In genomic region chr22:20156611-20157415, GRCh38 we compare ENCODE assay signal across 8 cellular contexts. TPM values are rescaled to one million over a fixed set of nuclear protein-coding genes. Genes with fewer than 3 reads are reported as not detected.
A peak's percentile ranks its signal among the peaks of the same experiment; 100 is the strongest.
DNase-seq lines count a peak whose midpoint lies in the region; TF ChIP-seq lines count a peak whose summit lies in the region.

No MANE protein-coding gene starts in this region.

- no peaks in the 10 kb centered on the region for H4K20me1 ChIP-seq in H9 (ENCODE audit: control insufficient read depth, insufficient read depth, insufficient read length)

- H3K79me1 ChIP-seq in H9 (ENCODE audit: insufficient read depth, low read depth, low read length, poor library complexity, severe bottlenecking) = no peaks in the 10 kb centered on the region

- no peak overlapping the region for H4K8ac ChIP-seq in H9 (replicated peaks; ENCODE audit: insufficient read length, low read depth, low read length)

- no peak overlapping the region for H4K5ac ChIP-seq in H9 (ENCODE audit: insufficient read length, low read depth, low read length)

- peaks cover 5% of the 10 kb centered on the region for H3K23me2 ChIP-seq in H9 (ENCODE audit: insufficient read length, low read depth, low read length, poor library complexity, severe bottlenecking)

- H2BK120ac ChIP-seq in H9 (ENCODE audit: low read depth, low read length, poor library complexity, severe bottlenecking) = no peak overlapping the region

- no peaks in the 10 kb centered on the region for H3K27me3 ChIP-seq in BE2C
- H3K27me3 ChIP-seq in H9 (ENCODE audit: insufficient read depth, low read length) = no peaks in the 10 kb centered on the region

- no peak overlapping the region for H2BK5ac ChIP-seq in H9 (ENCODE audit: insufficient read length, low read length)

- peaks cover 6 to 14% of the 10 kb centered on the region in 2 experiments for H3K4me1 Mint-ChIP-seq in H9

- no peak overlapping the region for H2BK20ac ChIP-seq in H9 (ENCODE audit: low read depth, low read length, poor library complexity, severe bottlenecking)

- no peak overlapping the region for H3K56ac ChIP-seq in H9 (ENCODE audit: insufficient read length, low read depth, low read length)

- H3K9me3 ChIP-seq in BE2C (no peaks in the 10 kb centered on the region), H9 (ENCODE audit: control insufficient read depth, low read depth, low read length) (no peaks in the 10 kb centered on the region)

- no peak overlapping the region for H2AK5ac ChIP-seq in H9 (ENCODE audit: insufficient read length, low read length)

- no peak overlapping the region for H2BK12ac ChIP-seq in H9 (ENCODE audit: insufficient read length, low read depth, low read length)

- no peak overlapping the region for H3K4ac ChIP-seq in H9 (ENCODE audit: low read depth, low read length)

- H3K23ac ChIP-seq in H9 (ENCODE audit: insufficient read length, low read depth, low read length) = no peak overlapping the region

- H3K9me3 Mint-ChIP-seq in H9 = no peaks in the 10 kb centered on the region

- H4K91ac ChIP-seq in H9 (ENCODE audit: insufficient read length, low read depth, low read length) = no peak overlapping the region

- no peak overlapping the region for H3K4me3 ChIP-seq in BE2C (ENCODE audit: low read depth, low read length)

- H2AFZ ChIP-seq in H9 (ENCODE audit: low read length) = no peak overlapping the region

- no peak overlapping the region for H3K14ac ChIP-seq in H9 (ENCODE audit: insufficient read depth, low read length)

- H3K36me3 ChIP-seq in BE2C = no peaks in the 10 kb centered on the region; the same call in 1 of the 2 replicates

- no peak overlapping the region for H2BK15ac ChIP-seq in H9 (ENCODE audit: low read depth, low read length)

- no CpG with 5 or more reads among the region's 16 CpGs for WGBS in H9 (ENCODE audit: extremely low coverage, insufficient read length, low lambda C conversion rate)

- no peak overlapping the region for H3K27ac ChIP-seq in H9 (ENCODE audit: insufficient read length, low read depth, low read length)

- no peak overlapping the region for H3K27ac Mint-ChIP-seq in H9

- H3K4me1 ChIP-seq in BE2C = peaks cover 19% of the 10 kb centered on the region
- H3K4me1 ChIP-seq in H9 (ENCODE audit: insufficient read depth, low read length) = no peaks in the 10 kb centered on the region

- no peaks in the 10 kb centered on the region for H3K79me2 ChIP-seq in H9 (ENCODE audit: insufficient read depth, low read length)

- H3K4me2 ChIP-seq in H9 (ENCODE audit: insufficient read depth, insufficient read length, low read length) = no peak overlapping the region

- no peak overlapping the region for H3T11ph ChIP-seq in H9 (ENCODE audit: low read length)

- H3K36me3 Mint-ChIP-seq in H9 (ENCODE audit: insufficient read depth in 1 of 3, low read depth in 3 of 3) = no peaks in the 10 kb centered on the region

- 0 out of 5 replicates have a peak overlapping the region, but pooled peaks of 1 of the 2 experiments have one; percentile 23 for H3K4me3 Mint-ChIP-seq in H9

- no peak overlapping the region for H3K18ac ChIP-seq in H9 (ENCODE audit: insufficient read length, low read depth, low read length)

- peak; percentile 87 for DNase-seq in BE2C
- DNase-seq in H9 = peak; percentile 89
- peak; percentile 54 for DNase-seq in NK-92 treated with Interleukin-12 subunit alpha and Interleukin-12 subunit beta, amount 100 ng/mL, for 24 hours (lab: John Stamatoyannopoulos, UW)
- DNase-seq in activated CD8-positive, alpha-beta memory T cell treated with anti-CD3 and anti-CD28 coated beads, Interleukin-2, amount 50 U/mL, for 24 hours (ENCODE audit: extremely low read depth) = peak; percentile 80
- DNase-seq in epidermal melanocyte (ENCODE audit: insufficient read length, low spot score) = peak; percentile 84
- DNase-seq in mucosa of gallbladder (ENCODE audit: low spot score) = peak; percentile 91
- peak; percentile 85 for DNase-seq in stimulated activated CD8-positive, alpha-beta memory T cell treated with anti-CD3 and anti-CD28 coated beads, Interleukin-4, amount 100 ng/mL, for 24 hours (ENCODE audit: low read depth)
- no peak for DNase-seq in NCI-H524 treated with DMSO at 0.1 percent for 48 hours (lab: John Stamatoyannopoulos, UW)

- TF ChIP-seq CTCF in BE2C (IDR thresholded peaks at IDR 0.05; ENCODE audit: low read depth, low read length) (peak; percentile 98), H9 (conservative IDR thresholded peaks at IDR 0.05) (peak; percentile 98)

- no peak overlapping the region for H3K9ac ChIP-seq in H9 (ENCODE audit: extremely low read depth, insufficient read length, low read length)

- no peaks in the 10 kb centered on the region for H3K27me3 Mint-ChIP-seq in H9 (ENCODE audit: low read depth)

RNA-seq across cellular contexts. Expression of gene CCDC188, which starts 6.0 kb away (rescaled TPM):
- polyA plus RNA-seq in BE2C (2012; ENCODE audit: insufficient read depth, insufficient read length, low read depth) = 24.1 TPM
- total RNA-seq in H9 (2021) = not detected in 2 replicates
- total RNA-seq in mucosa of gallbladder = 0.83 TPM

RNA-seq across cellular contexts. Expression of gene ZDHHC8, which starts 25.2 kb away (rescaled TPM):
- polyA plus RNA-seq in BE2C (2012; ENCODE audit: insufficient read depth, insufficient read length, low read depth) = 189 TPM
- total RNA-seq in H9 (2021) = 47.3 and 51.7 TPM in 2 replicates
- total RNA-seq in mucosa of gallbladder = 64.8 TPM

RNA-seq across cellular contexts. Expression of gene TRMT2A, which starts 39.8 kb away (rescaled TPM):
- 221 TPM for polyA plus RNA-seq in BE2C (2012; ENCODE audit: insufficient read depth, insufficient read length, low read depth)
- total RNA-seq in H9 (2021) (58.2 and 65.0 TPM in 2 replicates), mucosa of gallbladder (67.1 TPM)

RNA-seq across cellular contexts. Expression of gene RANBP1, which starts 40.9 kb away (rescaled TPM):
- polyA plus RNA-seq in BE2C (2012; ENCODE audit: insufficient read depth, insufficient read length, low read depth) = 518 TPM
- total RNA-seq in H9 (2021) (522 and 531 TPM in 2 replicates), mucosa of gallbladder (62.6 TPM)
